Comparison of ENCODE assay signal across 8 cellular contexts in the genomic region with DNA sequence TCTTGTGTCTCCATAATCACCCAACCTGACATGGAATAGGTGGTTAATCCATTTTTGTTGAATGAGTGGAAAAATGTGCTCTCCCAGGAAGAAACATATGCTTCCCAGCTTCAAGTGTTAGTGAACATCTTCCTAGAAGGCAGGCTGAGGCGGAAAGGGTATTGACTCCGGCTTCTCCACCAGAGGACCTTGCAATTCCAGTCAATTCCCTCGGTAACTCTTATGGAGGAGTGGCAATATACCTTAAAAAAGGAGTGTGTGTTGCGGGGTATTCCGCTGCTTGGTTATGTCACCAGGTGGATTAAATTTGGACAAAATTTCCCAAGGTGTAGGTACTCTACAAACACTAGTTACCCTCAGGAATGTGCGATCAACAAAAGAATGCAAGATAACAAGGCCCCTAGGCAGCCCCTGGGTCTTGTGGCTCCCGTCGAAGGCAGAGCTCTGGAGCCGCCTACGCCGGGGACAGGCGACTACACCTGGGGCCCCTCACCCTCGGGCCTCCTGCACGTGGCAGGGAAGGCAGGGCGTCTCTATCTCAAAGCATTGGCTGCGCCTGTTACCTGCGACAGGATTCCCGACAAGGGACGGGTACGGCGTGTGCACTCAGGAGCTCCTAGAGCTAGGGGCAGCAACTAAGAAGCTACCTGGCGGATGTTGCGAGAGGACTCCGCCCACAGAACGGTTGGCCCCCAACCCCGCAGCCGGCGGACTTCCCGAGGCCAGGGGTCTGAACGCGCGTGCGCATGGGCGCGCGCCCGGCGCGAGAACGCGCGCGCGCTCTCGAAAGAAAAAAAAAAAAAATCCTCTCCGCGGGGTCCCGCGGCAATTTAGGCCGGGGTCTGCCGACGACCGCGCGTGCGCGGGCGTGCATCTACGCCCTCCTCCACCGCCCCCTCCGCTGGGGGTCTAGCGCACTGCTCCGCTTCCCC. TPM values are rescaled to one million over a fixed set of nuclear protein-coding genes. Genes with fewer than 3 reads are reported as not detected.
DNase-seq lines count a peak whose midpoint lies in the region; ATAC-seq and TF ChIP-seq lines count a peak whose summit lies in the region.
"Had no signal": no experiment of that assay in that cellular context is flagged by ENCODE, and none has a peak within 500 bp of the region (broad histone marks: within the 10 kb centered on the region; RNA-seq: fewer than 3 reads in every experiment).

A gene (minus strand): TSS at position 659 of the 932 bp plus-strand sequence. CDS start 8,355 bp downstream, outside the sequence.

- no peaks in the 10 kb centered on the region for H3K36me3 Mint-ChIP-seq in glutamatergic neuron (ENCODE audit: unreplicated experiment)

- intact Hi-C loops in posterior cingulate gyrus (cut with DNase I), result loop anchor here (2.0 kb wide), 1 partner anchor 99 kb away; no protein-coding TSS in a partner anchor

- H3K27ac Mint-ChIP-seq in glutamatergic neuron (ENCODE audit: unreplicated experiment), result peak within 1 kb of the TSS; percentile 79

- TF ChIP-seq CTCF in glutamatergic neuron (IDR thresholded peaks at IDR 0.05; ENCODE audit: partially characterized antibody, unreplicated experiment), result no peak

- peak within 1 kb of the TSS; percentile 92 for H3K4me3 Mint-ChIP-seq in glutamatergic neuron (ENCODE audit: unreplicated experiment)

- H3K4me1 Mint-ChIP-seq in glutamatergic neuron (ENCODE audit: low read depth, unreplicated experiment), result peaks cover 30% of the 10 kb centered on the region

- DNase-seq in OCI-M2 (lab: John Stamatoyannopoulos, UW; ENCODE audit: unreplicated experiment) (peak; percentile 100), glutamatergic neuron (peak; percentile 27), posterior cingulate gyrus (peak in 9 of 10 donors; percentile 7 to 86 (median 20)), SK-N-DZ (ENCODE audit: low spot score) (no peak)
- peak; percentile 41 for DNase-seq in activated effector memory CD4-positive, alpha-beta T cell treated with Interleukin-2 at 50 U/mL for 16 hours

- H3K9me3 Mint-ChIP-seq in glutamatergic neuron (ENCODE audit: unreplicated experiment), result peaks cover 6% of the 10 kb centered on the region

- ATAC-seq in GM18517 (IDR thresholded peaks at IDR 0.05; ENCODE audit: unreplicated experiment), result peak; percentile 28
- peak; percentile 16 for ATAC-seq in HG03432 (IDR thresholded peaks at IDR 0.05; ENCODE audit: unreplicated experiment)

- H3K27me3 Mint-ChIP-seq in glutamatergic neuron (ENCODE audit: unreplicated experiment), result peaks cover 5% of the 10 kb centered on the region

RNA-seq across cellular contexts. Expression of the gene that starts here (rescaled TPM):
- total RNA-seq in glutamatergic neuron (ENCODE audit: unreplicated experiment), result not detected
- polyA plus RNA-seq in SK-N-DZ (2014; cell fraction: cytosol; rRNA removed), result not detected in 2 replicates
- not detected in 2 replicates for polyA plus RNA-seq in SK-N-DZ (2014; cell fraction: nucleus; rRNA removed)
- total RNA-seq: myocyte had no signal

Comparison
In these comparisons a context has a peak if more than half of its experiments do, and no peak if none do; other contexts are left out.
1. Peak in DNase-seq in glutamatergic neuron; RNA of the gene not detected or under 1 TPM.